In genomic region chr4:170026253-170026991, GRCh38 we compare ENCODE assay signal across 8 cellular contexts.
DNase-seq lines count a peak whose midpoint lies in the region; ATAC-seq and TF ChIP-seq lines count a peak whose summit lies in the region.

Gene MFAP3L, minus strand, starts transcription at chr4:170026395. Its CDS starts 20,518 bp downstream, at chr4:170005877.

- H3K9ac ChIP-seq in BLaER1 treated with 17β-estradiol and CSF1 and Interleukin-3, amounts not matched to agents 10 nM and 100 nM = peak within 1 kb of the TSS; percentile 74 to 90 (median 83)

- H3K4me3 ChIP-seq in BLaER1 treated with 17β-estradiol and CSF1 and Interleukin-3, amounts not matched to agents 10 nM and 100 nM = peak within 1 kb of the TSS; percentile 72 to 91 (median 82)
- H3K4me3 ChIP-seq in epithelial cell of esophagus (ENCODE audit: low read length) = peak within 1 kb of the TSS; percentile 61

- peaks cover 0 to 21% (median 7%) of the 10 kb centered on the region in 10 experiments; a peak in 11 of 20 replicates for H3K4me1 ChIP-seq in BLaER1 treated with 17β-estradiol and CSF1 and Interleukin-3, amounts not matched to agents 10 nM and 100 nM

- TF ChIP-seq CTCF in epithelial cell of esophagus (IDR thresholded peaks at IDR 0.05; ENCODE audit: insufficient read depth, low read depth, low read length, missing control alignments) = no peak

- ATAC-seq in GM19351 (IDR thresholded peaks at IDR 0.05; ENCODE audit: unreplicated experiment) (peak; percentile 78), HG03460 (IDR thresholded peaks at IDR 0.05; ENCODE audit: unreplicated experiment) (peak; percentile 75)

- DNase-seq in NCI-H82 treated with DMSO at 0.1 percent for 48 hours (lab: John Stamatoyannopoulos, UW; ENCODE audit: unreplicated experiment) (peak; percentile 42), activated T-cell treated with anti-CD3 and anti-CD28 coated beads for 24 hours (ENCODE audit: low read depth) (peak; percentile 82), epithelial cell of esophagus (ENCODE audit: low read depth) (peak; percentile 96), middle frontal gyrus (ENCODE audit: extremely low spot score, low spot score) (peak; percentile 84)
- DNase-seq in stimulated activated CD8-positive, alpha-beta memory T cell treated with anti-CD3 and anti-CD28 coated beads, Interleukin-15, amount 100 ng/mL, for 4 hours (ENCODE audit: low read depth in 2 of 2) = peak; percentile 46 to 71

- H3K27ac ChIP-seq in BLaER1 treated with 17β-estradiol and CSF1 and Interleukin-3, amounts not matched to agents 10 nM and 100 nM = peak within 1 kb of the TSS; percentile 54 to 88 (median 79); a peak in 21 of 22 replicates

- no peaks in the 10 kb centered on the region for H3K36me3 ChIP-seq in BLaER1 treated with 17β-estradiol and CSF1 and Interleukin-3, amounts not matched to agents 10 nM and 100 nM

- H4K20me1 ChIP-seq in BLaER1 treated with 17β-estradiol and CSF1 and Interleukin-3, amounts not matched to agents 10 nM and 100 nM = no peaks in the 10 kb centered on the region

- H3K4me2 ChIP-seq in BLaER1 treated with 17β-estradiol and CSF1 and Interleukin-3, amounts not matched to agents 10 nM and 100 nM = peak within 1 kb of the TSS; percentile 84 to 97 (median 93)

- peaks cover 7 to 27% (median 11%) of the 10 kb centered on the region in 11 experiments for H3K27me3 ChIP-seq in BLaER1 treated with 17β-estradiol and CSF1 and Interleukin-3, amounts not matched to agents 10 nM and 100 nM

- H3K9me3 ChIP-seq in BLaER1 treated with 17β-estradiol and CSF1 and Interleukin-3, amounts not matched to agents 10 nM and 100 nM (replicated peaks in 1 of 11) = peaks cover 0 to 10% (median 6%) of the 10 kb centered on the region in 11 experiments; a peak in 14 of 22 replicates

Comparison
In these comparisons a context has a peak if more than half of its experiments do, and no peak if none do; other contexts are left out.
1. Peak in every context shown above with its lines: DNase-seq, ATAC-seq, H3K4me3 ChIP-seq and H3K27ac ChIP-seq.
2. DNase-seq: peak in every context shown above with its lines; median percentile 96 in epithelial cell of esophagus; 84 in middle frontal gyrus; 82 in activated T-cell treated with anti-CD3 and anti-CD28 coated beads for 24 hours; 58 in stimulated activated CD8-positive, alpha-beta memory T cell treated with anti-CD3 and anti-CD28 coated beads, Interleukin-15, amount 100 ng/mL, for 4 hours; 42 in NCI-H82 treated with DMSO at 0.1 percent for 48 hours.